In the genomic region with DNA sequence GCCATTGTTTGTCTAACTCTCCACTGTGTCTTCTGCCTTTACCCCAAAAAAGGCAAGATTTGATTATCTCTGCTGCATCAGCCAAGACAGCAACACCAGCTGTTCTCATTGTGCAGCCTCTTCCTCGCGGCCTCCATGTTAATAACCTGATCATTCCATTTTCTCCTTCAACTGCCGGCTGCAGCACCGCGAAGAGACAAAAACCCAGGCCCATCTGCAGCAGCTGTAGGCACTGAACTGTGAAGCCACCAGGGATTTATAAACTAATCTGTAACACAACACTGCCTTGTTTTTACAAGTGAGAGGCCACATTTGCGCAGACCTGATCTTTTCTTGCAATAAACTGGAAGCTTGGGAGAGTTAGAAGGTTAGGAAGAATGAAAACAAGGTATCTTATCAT, we compare ENCODE assay signal across 15 cellular contexts.
DNase-seq lines count a peak whose midpoint lies in the region; ATAC-seq and TF ChIP-seq lines count a peak whose summit lies in the region.
"Had no signal": no experiment of that assay in that cellular context is flagged by ENCODE, and none has a peak within 500 bp of the region (broad histone marks: within the 10 kb centered on the region; RNA-seq: fewer than 3 reads in every experiment).

No MANE protein-coding gene starts in this region.

- CTCF ChIA-PET in activated CD8-positive, alpha-beta memory T cell treated with anti-CD3 and anti-CD28 coated beads, Interleukin-2, amount 10 ng/mL, durations not matched to agents 7 days and 5 days (lab: Charles Lee): no interaction called here

- TF ChIP-seq CTCF in WERI-Rb-1 (IDR thresholded peaks at IDR 0.05; ENCODE audit: low read depth, low read length) (no peak), vagina (IDR thresholded peaks at IDR 0.05) (no peak)

- intact Hi-C loops in vagina (cut with DNase I): no loop called here

- H3K4me3 Mint-ChIP-seq in activated CD8-positive, alpha-beta memory T cell treated with anti-CD3 and anti-CD28 coated beads, Interleukin-2, amount 10 ng/mL, durations not matched to agents 7 days and 5 days: no peak overlapping the region
- H3K4me3 Mint-ChIP-seq: stimulated activated naive CD8-positive, alpha-beta T cell treated with anti-CD3 and anti-CD28 coated beads, Interleukin-15, Interleukin-2, amounts not matched to agents 100 ng/mL and 50 ng/mL, for 24 hours; T-helper 17 cell had no signal

- H3K4me3 ChIP-seq in WERI-Rb-1 (ENCODE audit: low read depth, low read length): no peak overlapping the region
- no peak overlapping the region for H3K4me3 ChIP-seq in vagina
- H3K4me3 ChIP-seq: skin epidermis had no signal

- no peaks in the 10 kb centered on the region for H3K27me3 Mint-ChIP-seq in activated CD8-positive, alpha-beta memory T cell treated with anti-CD3 and anti-CD28 coated beads, Interleukin-2, amount 10 ng/mL, durations not matched to agents 7 days and 5 days
- H3K27me3 Mint-ChIP-seq: stimulated activated naive CD8-positive, alpha-beta T cell treated with anti-CD3 and anti-CD28 coated beads, Interleukin-15, Interleukin-2, amounts not matched to agents 100 ng/mL and 50 ng/mL, for 24 hours had no signal

- H3K36me3 Mint-ChIP-seq in activated CD8-positive, alpha-beta memory T cell treated with anti-CD3 and anti-CD28 coated beads, Interleukin-2, amount 10 ng/mL, durations not matched to agents 7 days and 5 days: no peaks in the 10 kb centered on the region
- H3K36me3 Mint-ChIP-seq: activated naive CD4-positive, alpha-beta T cell treated with anti-CD3 and anti-CD28 coated beads, Interleukin-2, amount 50 U/mL, for 72 hours had no signal

- H3K4me1 ChIP-seq in vagina: no peaks in the 10 kb centered on the region

- H3K9me3 ChIP-seq in WERI-Rb-1 (ENCODE audit: severe bottlenecking) (no peaks in the 10 kb centered on the region), vagina (no peaks in the 10 kb centered on the region)

- no peaks in the 10 kb centered on the region for H3K9me3 Mint-ChIP-seq in activated CD8-positive, alpha-beta memory T cell treated with anti-CD3 and anti-CD28 coated beads, Interleukin-2, amount 10 ng/mL, durations not matched to agents 7 days and 5 days (ENCODE audit: low read depth)
- H3K9me3 Mint-ChIP-seq: stimulated activated naive CD8-positive, alpha-beta T cell treated with anti-CD3 and anti-CD28 coated beads, Interleukin-15, Interleukin-2, amounts not matched to agents 100 ng/mL and 50 ng/mL, for 24 hours had no signal

- DNase-seq in COLO668 (lab: John Stamatoyannopoulos, UW; ENCODE audit: unreplicated experiment) (peak; percentile 87), NCI-H1436 (lab: John Stamatoyannopoulos, UW) (peak; percentile 92), NCI-H345 (lab: John Stamatoyannopoulos, UW) (peak; percentile 93), WERI-Rb-1 (peak; percentile 88), vagina (ENCODE audit: extremely low spot score in 2 of 2) (no peak), occipital lobe (lab: John Stamatoyannopoulos, UW) (no peak)
- DNase-seq in activated CD8-positive, alpha-beta memory T cell treated with anti-CD3 and anti-CD28 coated beads, Interleukin-2, amount 10 ng/mL, durations not matched to agents 7 days and 5 days: no peak
- DNase-seq: activated CD4-positive, alpha-beta T cell treated with anti-CD3 and anti-CD28 coated beads for 1 hour; effector memory CD4-positive, alpha-beta T cell; foreskin fibroblast; T-helper 17 cell had no signal

- H3K27me3 ChIP-seq in WERI-Rb-1 (ENCODE audit: insufficient read depth, low read depth, severe bottlenecking): no peaks in the 10 kb centered on the region
- no peaks in the 10 kb centered on the region for H3K27me3 ChIP-seq in vagina

- H3K27ac Mint-ChIP-seq in activated CD8-positive, alpha-beta memory T cell treated with anti-CD3 and anti-CD28 coated beads, Interleukin-2, amount 10 ng/mL, durations not matched to agents 7 days and 5 days: no peak overlapping the region
- H3K27ac Mint-ChIP-seq: activated naive CD4-positive, alpha-beta T cell treated with anti-CD3 and anti-CD28 coated beads, Interleukin-2, amount 50 U/mL, for 72 hours; stimulated activated naive CD8-positive, alpha-beta T cell treated with anti-CD3 and anti-CD28 coated beads, Interleukin-15, Interleukin-2, amounts not matched to agents 100 ng/mL and 50 ng/mL, for 24 hours; T-helper 17 cell had no signal

- TF ChIP-seq POLR2A in vagina (IDR thresholded peaks at IDR 0.05): no peak

- H3K36me3 ChIP-seq in WERI-Rb-1 (peaks cover 20% of the 10 kb centered on the region), vagina (no peaks in the 10 kb centered on the region)

- H3K27ac ChIP-seq in WERI-Rb-1: peak overlapping the region; percentile 87
- H3K27ac ChIP-seq in vagina: no peak overlapping the region
- H3K27ac ChIP-seq: skin epidermis had no signal

- no peaks in the 10 kb centered on the region for H3K4me1 Mint-ChIP-seq in activated CD8-positive, alpha-beta memory T cell treated with anti-CD3 and anti-CD28 coated beads, Interleukin-2, amount 10 ng/mL, durations not matched to agents 7 days and 5 days
- H3K4me1 Mint-ChIP-seq: T-helper 17 cell had no signal

- ATAC-seq in activated CD8-positive, alpha-beta memory T cell treated with anti-CD3 and anti-CD28 coated beads, Interleukin-2, amount 10 ng/mL, durations not matched to agents 7 days and 5 days: no peak
- ATAC-seq in activated CD4-positive, CD25-positive, alpha-beta regulatory T cell treated with anti-CD3 and anti-CD28 coated beads, Interleukin-2, amount 50 U/mL, for 24 hours: no peak
- ATAC-seq: activated naive CD4-positive, alpha-beta T cell treated with anti-CD3 and anti-CD28 coated beads, Interleukin-2, amount 50 U/mL, for 72 hours; T-helper 17 cell had no signal

Comparison
In these comparisons a context has a peak if more than half of its experiments do, and no peak if none do; other contexts are left out.
1. DNase-seq: peak in COLO668 (single experiment), NCI-H1436 (single experiment), NCI-H345 (single experiment) and WERI-Rb-1 (single experiment); none in vagina (0 of 2), activated CD8-positive, alpha-beta memory T cell treated with anti-CD3 and anti-CD28 coated beads, Interleukin-2, amount 10 ng/mL, durations not matched to agents 7 days and 5 days (single experiment) and occipital lobe (single experiment).